Comparison of ENCODE assay signal across 20 cellular contexts in genomic region chr1:232978827-232979226, GRCh38. TPM values are rescaled to one million over a fixed set of nuclear protein-coding genes. Genes with fewer than 3 reads are reported as not detected.
DNase-seq lines count a peak whose midpoint lies in the region; ATAC-seq and TF ChIP-seq lines count a peak whose summit lies in the region.
"Had no signal": no experiment of that assay in that cellular context is flagged by ENCODE, and none has a peak within 500 bp of the region (broad histone marks: within the 10 kb centered on the region; RNA-seq: fewer than 3 reads in every experiment).

No MANE protein-coding gene starts in this region.

- H3K36me3 Mint-ChIP-seq in activated naive CD4-positive, alpha-beta T cell treated with anti-CD3 and anti-CD28 coated beads for 36 hours (ENCODE audit: low read depth), result peaks cover 24% of the 10 kb centered on the region
- H3K36me3 Mint-ChIP-seq in activated T-helper 1 cell treated with anti-CD3 and anti-CD28 coated beads, Interleukin-12 subunit alpha, Interleukin-12 subunit beta, Interleukin-2, Interleukin-4 antibody, amounts not matched to agents 30 ng/mL and 10 ng/mL and 1 ng/mL, durations not matched to agents 14 hours and 24 hours and 36 hours (ENCODE audit: low read depth), result peaks cover 51% of the 10 kb centered on the region
- H3K36me3 Mint-ChIP-seq in nephron (ENCODE audit: low read depth) (peaks cover 59% of the 10 kb centered on the region), progenitor cell of endocrine pancreas (ENCODE audit: insufficient read depth) (peaks cover 33% of the 10 kb centered on the region)

- H3K4me1 Mint-ChIP-seq in activated naive CD4-positive, alpha-beta T cell treated with anti-CD3 and anti-CD28 coated beads for 36 hours (ENCODE audit: low read depth), result peaks cover 18% of the 10 kb centered on the region
- peaks cover 30% of the 10 kb centered on the region for H3K4me1 Mint-ChIP-seq in activated T-helper 1 cell treated with anti-CD3 and anti-CD28 coated beads, Interleukin-12 subunit alpha, Interleukin-12 subunit beta, Interleukin-2, Interleukin-4 antibody, amounts not matched to agents 30 ng/mL and 10 ng/mL and 1 ng/mL, durations not matched to agents 14 hours and 24 hours and 36 hours (ENCODE audit: low read depth)
- peaks cover 27% of the 10 kb centered on the region for H3K4me1 Mint-ChIP-seq in nephron
- H3K4me1 Mint-ChIP-seq in progenitor cell of endocrine pancreas (ENCODE audit: low read depth), result peaks cover 5% of the 10 kb centered on the region

- TF ChIP-seq CTCF in nephron (IDR thresholded peaks at IDR 0.05; ENCODE audit: unreplicated experiment in 3 of 3), result no peak
- TF ChIP-seq CTCF in progenitor cell of endocrine pancreas (IDR thresholded peaks at IDR 0.05; ENCODE audit: unreplicated experiment), result no peak

- in situ Hi-C loops in KBM-7 (cut with MboI; ENCODE audit: low pct_unique_long_range_greater_than_20kb, low sequenced_read_pairs), result no loop called here

- H3K9me3 Mint-ChIP-seq in activated naive CD4-positive, alpha-beta T cell treated with anti-CD3 and anti-CD28 coated beads for 36 hours, result peaks cover 7% of the 10 kb centered on the region
- peaks cover 9% of the 10 kb centered on the region for H3K9me3 Mint-ChIP-seq in activated T-helper 1 cell treated with anti-CD3 and anti-CD28 coated beads, Interleukin-12 subunit alpha, Interleukin-12 subunit beta, Interleukin-2, Interleukin-4 antibody, amounts not matched to agents 30 ng/mL and 10 ng/mL and 1 ng/mL, durations not matched to agents 14 hours and 24 hours and 36 hours
- H3K9me3 Mint-ChIP-seq in nephron, result peaks cover 13% of the 10 kb centered on the region
- H3K9me3 Mint-ChIP-seq in progenitor cell of endocrine pancreas (ENCODE audit: low read depth), result peaks cover 6% of the 10 kb centered on the region

- intact Hi-C loops in activated naive CD4-positive, alpha-beta T cell treated with anti-CD3 and anti-CD28 coated beads for 36 hours (cut with micrococcal nuclease), result loop anchor here (1.0 kb wide), 1 partner anchor 29 kb away; the partner anchor contains the start of gene NTPCR
- intact Hi-C loops in activated T-helper 1 cell treated with anti-CD3 and anti-CD28 coated beads, Interleukin-12 subunit alpha, Interleukin-12 subunit beta, Interleukin-2, Interleukin-4 antibody, amounts not matched to agents 30 ng/mL and 10 ng/mL and 1 ng/mL, durations not matched to agents 14 hours and 24 hours and 36 hours (cut with micrococcal nuclease), result no loop called here

- no peak overlapping the region for H3K4me3 Mint-ChIP-seq in activated naive CD4-positive, alpha-beta T cell treated with anti-CD3 and anti-CD28 coated beads for 36 hours
- H3K4me3 Mint-ChIP-seq in activated T-helper 1 cell treated with anti-CD3 and anti-CD28 coated beads, Interleukin-12 subunit alpha, Interleukin-12 subunit beta, Interleukin-2, Interleukin-4 antibody, amounts not matched to agents 30 ng/mL and 10 ng/mL and 1 ng/mL, durations not matched to agents 14 hours and 24 hours and 36 hours, result no peak overlapping the region
- H3K4me3 Mint-ChIP-seq in nephron (no peak overlapping the region), progenitor cell of endocrine pancreas (ENCODE audit: low read depth) (no peak overlapping the region)
- H3K4me3 Mint-ChIP-seq: CD4-positive, CD25-positive, alpha-beta regulatory T cell had no signal

- H3K27me3 Mint-ChIP-seq in activated naive CD4-positive, alpha-beta T cell treated with anti-CD3 and anti-CD28 coated beads for 36 hours (ENCODE audit: low read depth), result no peaks in the 10 kb centered on the region
- H3K27me3 Mint-ChIP-seq in activated T-helper 1 cell treated with anti-CD3 and anti-CD28 coated beads, Interleukin-12 subunit alpha, Interleukin-12 subunit beta, Interleukin-2, Interleukin-4 antibody, amounts not matched to agents 30 ng/mL and 10 ng/mL and 1 ng/mL, durations not matched to agents 14 hours and 24 hours and 36 hours (ENCODE audit: insufficient read depth), result no peaks in the 10 kb centered on the region
- H3K27me3 Mint-ChIP-seq in nephron (ENCODE audit: low read depth), result peaks cover 6% of the 10 kb centered on the region
- no peaks in the 10 kb centered on the region for H3K27me3 Mint-ChIP-seq in progenitor cell of endocrine pancreas
- H3K27me3 Mint-ChIP-seq: CD4-positive, CD25-positive, alpha-beta regulatory T cell had no signal

- ATAC-seq in GM21717 (IDR thresholded peaks at IDR 0.05; ENCODE audit: unreplicated experiment), result no peak
- ATAC-seq: GM12878, left ventricle myocardium superior, psoas muscle had no signal

- CTCF ChIA-PET in activated naive CD4-positive, alpha-beta T cell treated with anti-CD3 and anti-CD28 coated beads for 36 hours (lab: Charles Lee), result interaction anchor here (0.6 kb wide), 1 partner anchor 483 kb away, joined by 3 read pairs; no protein-coding TSS in a partner anchor

- H3K27ac Mint-ChIP-seq in activated naive CD4-positive, alpha-beta T cell treated with anti-CD3 and anti-CD28 coated beads for 36 hours, result peak overlapping the region; percentile 47
- H3K27ac Mint-ChIP-seq in activated T-helper 1 cell treated with anti-CD3 and anti-CD28 coated beads, Interleukin-12 subunit alpha, Interleukin-12 subunit beta, Interleukin-2, Interleukin-4 antibody, amounts not matched to agents 30 ng/mL and 10 ng/mL and 1 ng/mL, durations not matched to agents 14 hours and 24 hours and 36 hours, result peak overlapping the region; percentile 56
- H3K27ac Mint-ChIP-seq in nephron (peak overlapping the region in 2 of 3 experiments; percentile 39 to 53), progenitor cell of endocrine pancreas (no peak overlapping the region)

- DNase-seq in activated naive CD4-positive, alpha-beta T cell treated with anti-CD3 and anti-CD28 coated beads for 36 hours, result no peak
- DNase-seq in activated naive CD4-positive, alpha-beta T cell (lab: John Stamatoyannopoulos, UW), result no peak
- DNase-seq in KBM-7, result peak; percentile 17
- no peak for DNase-seq in activated T-helper 1 cell treated with anti-CD3 and anti-CD28 coated beads, Interleukin-12 subunit alpha, Interleukin-12 subunit beta, Interleukin-2, Interleukin-4 antibody, amounts not matched to agents 30 ng/mL and 10 ng/mL and 1 ng/mL, durations not matched to agents 14 hours and 24 hours and 36 hours (ENCODE audit: low spot score)
- DNase-seq in progenitor cell of endocrine pancreas (ENCODE audit: low spot score, unreplicated experiment), result no peak
- DNase-seq in foreskin melanocyte, result no peak
- DNase-seq: CD4-positive, CD25-positive, alpha-beta regulatory T cell; DMS153; heart right ventricle; left ventricle myocardium superior; NCI-H2029 treated with DMSO at 0.1 percent for 48 hours; NCI-H446; psoas muscle; small intestine; stimulated activated CD4-positive, alpha-beta T cell treated with anti-CD3 and anti-CD28 coated beads, Interleukin-2, amount 100 ng/mL, for 48 hours; T1000; trophoblast cell had no signal

RNA-seq across cellular contexts. Expression of gene NTPCR, which starts 28.4 kb away (rescaled TPM):
- 10 to 100 TPM; 53.1 TPM for total RNA-seq in activated naive CD4-positive, alpha-beta T cell treated with anti-CD3 and anti-CD28 coated beads for 36 hours
- total RNA-seq in activated T-helper 1 cell treated with anti-CD3 and anti-CD28 coated beads, Interleukin-12 subunit alpha, Interleukin-12 subunit beta, Interleukin-2, Interleukin-4 antibody, amounts not matched to agents 30 ng/mL and 10 ng/mL and 1 ng/mL, durations not matched to agents 14 hours and 24 hours and 36 hours, result 24.5 and 26.8 TPM in 2 replicates
- 59.0 and 60.1 TPM in 2 replicates for total RNA-seq in progenitor cell of endocrine pancreas
